27 cellular contexts compared by ENCODE assay signal in genomic region chr1:154075746-154076145, GRCh38.
"Had no signal": no experiment of that assay in that cellular context is flagged by ENCODE, and none has a peak within 500 bp of the region (broad histone marks: within the 10 kb centered on the region; RNA-seq: fewer than 3 reads in every experiment).

No MANE protein-coding gene starts in this region.

- FAIRE-seq: endometrium, frontal cortex had no signal

- H3K79me2 ChIP-seq: hepatocyte had no signal

- H3K4me1 ChIP-seq: colonic mucosa, esophagus squamous epithelium, foreskin keratinocyte, gastroesophageal sphincter, heart left ventricle, left lung, lower lobe of right lung had no signal

- H3K4me3 ChIP-seq: colonic mucosa, esophagus squamous epithelium, gastroesophageal sphincter, heart left ventricle, hepatocyte, left lung, lower lobe of right lung, mucosa of descending colon had no signal

- H2AFZ ChIP-seq: hepatocyte had no signal

- DNase-seq: colonic mucosa; cortex of kidney; effector CD8-positive, alpha-beta T cell; effector memory CD8-positive, alpha-beta T cell; endodermal cell; erythroblast; esophagus squamous epithelium; foreskin keratinocyte; heart left ventricle; hypothalamus; immature natural killer cell; islet precursor cell; left cardiac atrium; left lung; left ventricle myocardium superior; lower lobe of right lung; mesenchymal stem cell; mucosa of descending colon; naive B cell had no signal

- H3K4me1 Mint-ChIP-seq: endodermal cell, immature natural killer cell, mesothelial cell of epicardium, naive B cell had no signal

- H3K36me3 ChIP-seq: colonic mucosa, esophagus squamous epithelium, gastroesophageal sphincter, heart left ventricle, left lung, lower lobe of right lung had no signal

- H3K27ac ChIP-seq: colonic mucosa, epithelial cell of prostate, esophagus squamous epithelium, foreskin keratinocyte, gastroesophageal sphincter, heart left ventricle, hepatocyte, left lung, lower lobe of right lung had no signal

- H3K4me2 ChIP-seq: hepatocyte had no signal

- ATAC-seq: effector memory CD8-positive, alpha-beta T cell; esophagus mucosa; foreskin keratinocyte; gastroesophageal sphincter; heart left ventricle; left cardiac atrium; left lung; left ventricle myocardium superior; lower lobe of right lung; mucosa of descending colon had no signal

- H3K4me3 Mint-ChIP-seq: dendritic cell treated with granulocyte-macrophage colony-stimulating factor and Interleukin-4, amounts not matched to agents 40 ng/mL and 50 ng/mL, for 4 days; effector memory CD8-positive, alpha-beta T cell; endodermal cell; immature natural killer cell; mesothelial cell of epicardium; naive B cell had no signal

- H3K9me3 Mint-ChIP-seq: endodermal cell had no signal

- H3K27me3 ChIP-seq: colonic mucosa, esophagus squamous epithelium, foreskin keratinocyte, hepatocyte, left lung had no signal

- H3K27ac Mint-ChIP-seq: dendritic cell treated with granulocyte-macrophage colony-stimulating factor and Interleukin-4, amounts not matched to agents 40 ng/mL and 50 ng/mL, for 4 days; effector memory CD8-positive, alpha-beta T cell; endodermal cell; immature natural killer cell; mesothelial cell of epicardium; naive B cell had no signal

- H3K9me3 ChIP-seq: colonic mucosa, esophagus squamous epithelium, lower lobe of right lung, mucosa of descending colon had no signal
